ENCODE assay signal across 1 cellular context in the genomic region with DNA sequence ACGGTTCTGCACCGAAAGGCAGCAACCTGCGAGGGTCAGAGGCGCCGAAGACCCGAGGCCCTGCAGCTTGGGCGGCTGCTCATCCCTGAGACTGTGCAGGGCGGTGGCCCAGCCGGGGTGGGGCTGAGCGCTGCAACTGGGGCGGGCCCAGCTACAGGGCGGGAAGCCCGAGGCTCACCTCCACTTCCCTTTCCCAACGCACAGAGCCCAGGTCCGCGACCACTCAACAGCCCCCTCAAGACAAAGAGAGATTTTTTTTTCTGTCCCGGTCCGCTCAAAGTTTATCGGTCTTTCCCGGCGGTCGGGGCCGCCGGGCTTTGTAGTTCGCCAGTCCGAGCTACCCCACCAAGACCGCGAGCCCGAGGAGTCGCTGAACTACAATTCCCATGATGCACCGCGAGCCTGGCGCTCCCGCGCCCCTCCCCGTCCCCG.
A peak's percentile ranks its signal among the peaks of the same experiment; 100 is the strongest.
TF ChIP-seq lines count a peak whose summit lies in the region.

No MANE protein-coding gene starts in this region.

TF ChIP-seq in HepG2, 621 proteins besides CTCF, POLR2A, EP300 and RAD21 (continued from another document and continues in another):
- TF ChIP-seq ZNF605 (CRISPR knock-in tag; IDR thresholded peaks at IDR 0.05) (no peak), ZNF775 (CRISPR knock-in tag; IDR thresholded peaks at IDR 0.05; ENCODE audit: borderline replicate concordance) (no peak), ZNF766 (CRISPR knock-in tag; IDR thresholded peaks at IDR 0.05; ENCODE audit: borderline replicate concordance) (no peak), ZNF501 (CRISPR knock-in tag; IDR thresholded peaks at IDR 0.05) (0 out of 2 replicates have a peak, but pooled peaks have one; percentile 23), RNF2 (conservative IDR thresholded peaks at IDR 0.05; ENCODE audit: low read depth) (no peak), HMG20A (CRISPR knock-in tag; IDR thresholded peaks at IDR 0.05; ENCODE audit: borderline replicate concordance) (no peak), SALL2 (CRISPR knock-in tag; IDR thresholded peaks at IDR 0.05) (peak; percentile 12; the same call in 1 of the 2 replicates), ZBTB34 (CRISPR knock-in tag; IDR thresholded peaks at IDR 0.05) (no peak), ZNF180 (CRISPR knock-in tag; IDR thresholded peaks at IDR 0.05; ENCODE audit: borderline replicate concordance, low read depth) (no peak), ZNF724P (CRISPR knock-in tag; IDR thresholded peaks at IDR 0.05; ENCODE audit: borderline replicate concordance) (no peak), RBAK (CRISPR knock-in tag; IDR thresholded peaks at IDR 0.05) (no peak), TP53 (CRISPR knock-in tag; conservative IDR thresholded peaks at IDR 0.05) (0 out of 2 replicates have a peak, but pooled peaks have one; percentile 11), PLRG1 (conservative IDR thresholded peaks at IDR 0.05) (no peak), SMAD3 (CRISPR knock-in tag; IDR thresholded peaks at IDR 0.05) (no peak), FOSL1 (CRISPR knock-in tag; IDR thresholded peaks at IDR 0.05; ENCODE audit: borderline replicate concordance) (no peak), HNRNPL (IDR thresholded peaks at IDR 0.05; ENCODE audit: low read depth, low read length) (no peak), ZNF577 (CRISPR knock-in tag; IDR thresholded peaks at IDR 0.05; ENCODE audit: borderline replicate concordance, low read depth) (no peak), ZNF446 (CRISPR knock-in tag; IDR thresholded peaks at IDR 0.05) (peak; percentile 79; the same call in 1 of the 2 replicates), ZSCAN31 (CRISPR knock-in tag; IDR thresholded peaks at IDR 0.05; ENCODE audit: low read depth) (no peak), ZNF296 (CRISPR knock-in tag; conservative IDR thresholded peaks at IDR 0.05) (no peak), ZNF335 (CRISPR knock-in tag; IDR thresholded peaks at IDR 0.05) (peak; percentile 59; the same call in 1 of the 2 replicates), HES4 (CRISPR knock-in tag; IDR thresholded peaks at IDR 0.05; ENCODE audit: borderline replicate concordance) (0 out of 2 replicates have a peak, but pooled peaks have one; percentile 37), CAMTA2 (CRISPR knock-in tag; IDR thresholded peaks at IDR 0.05; ENCODE audit: borderline replicate concordance) (peak; percentile 70; the same call in 1 of the 2 replicates), ZNF598 (CRISPR knock-in tag; IDR thresholded peaks at IDR 0.05; ENCODE audit: borderline replicate concordance) (no peak), MAX (IDR thresholded peaks at IDR 0.05) (no peak), ZNF574 (CRISPR knock-in tag; IDR thresholded peaks at IDR 0.05) (peak; percentile 55), ZNF839 (CRISPR knock-in tag; IDR thresholded peaks at IDR 0.05; ENCODE audit: borderline replicate concordance) (no peak), IKZF1 (IDR thresholded peaks at IDR 0.05) (no peak), HMG20B (CRISPR knock-in tag; conservative IDR thresholded peaks at IDR 0.05) (no peak), ZNF460 (CRISPR knock-in tag; IDR thresholded peaks at IDR 0.05; ENCODE audit: borderline replicate concordance) (no peak), TOPORS (CRISPR knock-in tag; IDR thresholded peaks at IDR 0.05) (no peak), PTBP1 (IDR thresholded peaks at IDR 0.05; ENCODE audit: low read depth, low read length, poor library complexity, severe bottlenecking) (no peak), ZNF790 (CRISPR knock-in tag; IDR thresholded peaks at IDR 0.05; ENCODE audit: borderline replicate concordance) (no peak), NFE2L2 (IDR thresholded peaks at IDR 0.05; ENCODE audit: low read length) (no peak), RORA (CRISPR knock-in tag; IDR thresholded peaks at IDR 0.05) (no peak), GABPB1 (CRISPR knock-in tag; IDR thresholded peaks at IDR 0.05) (peak; percentile 83), NFKB2 (CRISPR knock-in tag; IDR thresholded peaks at IDR 0.05; ENCODE audit: borderline replicate concordance) (0 out of 2 replicates have a peak, but pooled peaks have one; percentile 18), ZNF720 (CRISPR knock-in tag; IDR thresholded peaks at IDR 0.05) (no peak), SCMH1 (CRISPR knock-in tag; IDR thresholded peaks at IDR 0.05; ENCODE audit: borderline replicate concordance) (no peak), SALL1 (CRISPR knock-in tag; IDR thresholded peaks at IDR 0.05) (no peak), HNRNPK (IDR thresholded peaks at IDR 0.05; ENCODE audit: low read depth, low read length, poor library complexity, severe bottlenecking) (no peak), GMEB1 (CRISPR knock-in tag; IDR thresholded peaks at IDR 0.05; ENCODE audit: borderline replicate concordance) (no peak), CBX2 (IDR thresholded peaks at IDR 0.05; ENCODE audit: low read depth, low read length) (no peak), CBX2 (CRISPR knock-in tag; IDR thresholded peaks at IDR 0.05; ENCODE audit: low read depth) (no peak)
- TF ChIP-seq, protein P1, sequence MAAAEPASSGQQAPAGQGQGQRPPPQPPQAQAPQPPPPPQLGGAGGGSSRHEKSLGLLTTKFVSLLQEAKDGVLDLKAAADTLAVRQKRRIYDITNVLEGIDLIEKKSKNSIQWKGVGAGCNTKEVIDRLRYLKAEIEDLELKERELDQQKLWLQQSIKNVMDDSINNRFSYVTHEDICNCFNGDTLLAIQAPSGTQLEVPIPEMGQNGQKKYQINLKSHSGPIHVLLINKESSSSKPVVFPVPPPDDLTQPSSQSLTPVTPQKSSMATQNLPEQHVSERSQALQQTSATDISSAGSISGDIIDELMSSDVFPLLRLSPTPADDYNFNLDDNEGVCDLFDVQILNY (CRISPR knock-in tag; conservative IDR thresholded peaks at IDR 0.05), result 0 out of 2 replicates have a peak, but pooled peaks have one; percentile 25
- TF ChIP-seq, protein P2, sequence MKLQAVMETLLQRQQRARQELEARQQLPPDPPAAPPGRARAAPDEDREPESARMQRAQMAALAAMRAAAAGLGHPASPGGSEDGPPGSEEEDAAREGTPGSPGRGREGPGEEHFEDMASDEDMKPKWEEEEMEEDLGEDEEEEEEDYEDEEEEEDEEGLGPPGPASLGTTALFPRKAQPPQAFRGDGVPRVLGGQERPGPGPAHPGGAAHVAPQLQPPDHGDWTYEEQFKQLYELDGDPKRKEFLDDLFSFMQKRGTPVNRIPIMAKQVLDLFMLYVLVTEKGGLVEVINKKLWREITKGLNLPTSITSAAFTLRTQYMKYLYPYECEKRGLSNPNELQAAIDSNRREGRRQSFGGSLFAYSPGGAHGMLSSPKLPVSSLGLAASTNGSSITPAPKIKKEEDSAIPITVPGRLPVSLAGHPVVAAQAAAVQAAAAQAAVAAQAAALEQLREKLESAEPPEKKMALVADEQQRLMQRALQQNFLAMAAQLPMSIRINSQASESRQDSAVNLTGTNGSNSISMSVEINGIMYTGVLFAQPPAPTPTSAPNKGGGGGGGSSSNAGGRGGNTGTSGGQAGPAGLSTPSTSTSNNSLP (IDR thresholded peaks at IDR 0.05; ENCODE audit: low read depth, low read length), result no peak
- TF ChIP-seq, protein P3, sequence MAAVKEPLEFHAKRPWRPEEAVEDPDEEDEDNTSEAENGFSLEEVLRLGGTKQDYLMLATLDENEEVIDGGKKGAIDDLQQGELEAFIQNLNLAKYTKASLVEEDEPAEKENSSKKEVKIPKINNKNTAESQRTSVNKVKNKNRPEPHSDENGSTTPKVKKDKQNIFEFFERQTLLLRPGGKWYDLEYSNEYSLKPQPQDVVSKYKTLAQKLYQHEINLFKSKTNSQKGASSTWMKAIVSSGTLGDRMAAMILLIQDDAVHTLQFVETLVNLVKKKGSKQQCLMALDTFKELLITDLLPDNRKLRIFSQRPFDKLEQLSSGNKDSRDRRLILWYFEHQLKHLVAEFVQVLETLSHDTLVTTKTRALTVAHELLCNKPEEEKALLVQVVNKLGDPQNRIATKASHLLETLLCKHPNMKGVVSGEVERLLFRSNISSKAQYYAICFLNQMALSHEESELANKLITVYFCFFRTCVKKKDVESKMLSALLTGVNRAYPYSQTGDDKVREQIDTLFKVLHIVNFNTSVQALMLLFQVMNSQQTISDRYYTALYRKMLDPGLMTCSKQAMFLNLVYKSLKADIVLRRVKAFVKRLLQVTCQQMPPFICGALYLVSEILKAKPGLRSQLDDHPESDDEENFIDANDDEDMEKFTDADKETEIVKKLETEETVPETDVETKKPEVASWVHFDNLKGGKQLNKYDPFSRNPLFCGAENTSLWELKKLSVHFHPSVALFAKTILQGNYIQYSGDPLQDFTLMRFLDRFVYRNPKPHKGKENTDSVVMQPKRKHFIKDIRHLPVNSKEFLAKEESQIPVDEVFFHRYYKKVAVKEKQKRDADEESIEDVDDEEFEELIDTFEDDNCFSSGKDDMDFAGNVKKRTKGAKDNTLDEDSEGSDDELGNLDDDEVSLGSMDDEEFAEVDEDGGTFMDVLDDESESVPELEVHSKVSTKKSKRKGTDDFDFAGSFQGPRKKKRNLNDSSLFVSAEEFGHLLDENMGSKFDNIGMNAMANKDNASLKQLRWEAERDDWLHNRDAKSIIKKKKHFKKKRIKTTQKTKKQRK (IDR thresholded peaks at IDR 0.05; ENCODE audit: low read length), result no peak
- TF ChIP-seq, protein P4, sequence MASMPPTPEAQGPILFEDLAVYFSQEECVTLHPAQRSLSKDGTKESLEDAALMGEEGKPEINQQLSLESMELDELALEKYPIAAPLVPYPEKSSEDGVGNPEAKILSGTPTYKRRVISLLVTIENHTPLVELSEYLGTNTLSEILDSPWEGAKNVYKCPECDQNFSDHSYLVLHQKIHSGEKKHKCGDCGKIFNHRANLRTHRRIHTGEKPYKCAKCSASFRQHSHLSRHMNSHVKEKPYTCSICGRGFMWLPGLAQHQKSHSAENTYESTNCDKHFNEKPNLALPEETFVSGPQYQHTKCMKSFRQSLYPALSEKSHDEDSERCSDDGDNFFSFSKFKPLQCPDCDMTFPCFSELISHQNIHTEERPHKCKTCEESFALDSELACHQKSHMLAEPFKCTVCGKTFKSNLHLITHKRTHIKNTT (CRISPR knock-in tag; IDR thresholded peaks at IDR 0.05), result no peak
- TF ChIP-seq, protein P5, sequence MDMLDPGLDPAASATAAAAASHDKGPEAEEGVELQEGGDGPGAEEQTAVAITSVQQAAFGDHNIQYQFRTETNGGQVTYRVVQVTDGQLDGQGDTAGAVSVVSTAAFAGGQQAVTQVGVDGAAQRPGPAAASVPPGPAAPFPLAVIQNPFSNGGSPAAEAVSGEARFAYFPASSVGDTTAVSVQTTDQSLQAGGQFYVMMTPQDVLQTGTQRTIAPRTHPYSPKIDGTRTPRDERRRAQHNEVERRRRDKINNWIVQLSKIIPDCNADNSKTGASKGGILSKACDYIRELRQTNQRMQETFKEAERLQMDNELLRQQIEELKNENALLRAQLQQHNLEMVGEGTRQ (IDR thresholded peaks at IDR 0.05; ENCODE audit: low read depth, low read length), result no peak
- TF ChIP-seq, protein P5 (CRISPR knock-in tag; IDR thresholded peaks at IDR 0.05; ENCODE audit: borderline replicate concordance), result no peak
- TF ChIP-seq, protein P6, sequence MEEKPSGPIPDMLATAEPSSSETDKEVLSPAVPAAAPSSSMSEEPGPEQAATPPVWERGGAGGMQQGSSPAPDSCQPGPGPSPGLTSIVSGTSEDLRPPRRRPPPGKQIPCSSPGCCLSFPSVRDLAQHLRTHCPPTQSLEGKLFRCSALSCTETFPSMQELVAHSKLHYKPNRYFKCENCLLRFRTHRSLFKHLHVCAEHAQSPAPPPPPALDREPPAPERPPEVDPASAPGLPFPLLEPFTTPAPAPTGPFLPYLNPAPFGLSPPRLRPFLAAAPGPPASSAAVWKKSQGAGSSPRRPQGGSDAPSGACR (CRISPR knock-in tag; IDR thresholded peaks at IDR 0.05), result no peak; the same call in 1 of the 2 replicates
